Comparison of ENCODE assay signal across 7 cellular contexts in genomic region chr18:80034068-80034851, GRCh38. TPM values are rescaled to one million over a fixed set of nuclear protein-coding genes. Genes with fewer than 3 reads are reported as not detected.
A peak's percentile ranks its signal among the peaks of the same experiment; 100 is the strongest.
DNase-seq lines count a peak whose midpoint lies in the region; ATAC-seq and TF ChIP-seq lines count a peak whose summit lies in the region.

TSS of gene RBFA (plus strand) at chr18:80034434. CDS start at chr18:80034496, 62 bp downstream.

- WGBS in hepatocyte (ENCODE audit: low lambda C conversion rate, missing lambda C conversion rate), result 1% methylated on average over 51 of the region's 99 CpGs

- peak within 1 kb of the TSS; percentile 88 for H2AFZ ChIP-seq in hepatocyte

- TF ChIP-seq CTCF in astrocyte of the cerebellum (IDR thresholded peaks at IDR 0.05; ENCODE audit: low read depth, low read length, missing control alignments) (no peak), hepatocyte (IDR thresholded peaks at IDR 0.05; ENCODE audit: poor library complexity) (peak; percentile 48)

- H3K36me3 ChIP-seq in hepatocyte (replicated peaks; ENCODE audit: insufficient read depth, low read depth), result no peaks in the 10 kb centered on the region

- H3K9me3 ChIP-seq in hepatocyte (ENCODE audit: low read depth), result no peaks in the 10 kb centered on the region

- peak within 1 kb of the TSS; percentile 94 for H3K27ac Mint-ChIP-seq in T-helper 2 cell treated with Interferon-gamma antibody and Interleukin-4, amounts not matched to agents 5 μg/mL and 100 μg/mL, for 36 hours

- peaks cover 21% of the 10 kb centered on the region for H3K4me1 Mint-ChIP-seq in T-helper 2 cell treated with Interferon-gamma antibody and Interleukin-4, amounts not matched to agents 5 μg/mL and 100 μg/mL, for 36 hours (ENCODE audit: low read depth)

- H3K9me2 ChIP-seq in hepatocyte (replicated peaks; ENCODE audit: insufficient read depth), result no peaks in the 10 kb centered on the region

- no peaks in the 10 kb centered on the region for H3K27me3 ChIP-seq in hepatocyte

- H3K36me3 Mint-ChIP-seq in T-helper 2 cell treated with Interferon-gamma antibody and Interleukin-4, amounts not matched to agents 5 μg/mL and 100 μg/mL, for 36 hours (ENCODE audit: low read depth), result peaks cover 5% of the 10 kb centered on the region

- peak; percentile 98 to 99 for DNase-seq in NCI-H1930 (lab: John Stamatoyannopoulos, UW)
- DNase-seq in T-helper 2 cell treated with Interferon-gamma antibody and Interleukin-4, amounts not matched to agents 5 μg/mL and 100 μg/mL, for 36 hours (ENCODE audit: low spot score), result peak; percentile 98
- peak; percentile 96 for DNase-seq in astrocyte of the cerebellum (ENCODE audit: low read depth)
- peak; percentile 100 for DNase-seq in hepatocyte (ENCODE audit: low spot score)
- peak; percentile 94 for DNase-seq in retina

- H3K27ac ChIP-seq in hepatocyte, result peak within 1 kb of the TSS; percentile 92

- H4K20me1 ChIP-seq in hepatocyte (ENCODE audit: insufficient read depth, poor library complexity, severe bottlenecking), result no peaks in the 10 kb centered on the region

- in situ Hi-C loops in astrocyte of the cerebellum (cut with HindIII; ENCODE audit: low sequenced_read_pairs), result no loop called here

- H3K27me3 Mint-ChIP-seq in T-helper 2 cell treated with Interferon-gamma antibody and Interleukin-4, amounts not matched to agents 5 μg/mL and 100 μg/mL, for 36 hours (ENCODE audit: low read depth), result no peaks in the 10 kb centered on the region

- peaks cover 29% of the 10 kb centered on the region for H3K79me2 ChIP-seq in hepatocyte

- H3K4me3 ChIP-seq in astrocyte of the cerebellum (ENCODE audit: low read depth, low read length), result peak within 1 kb of the TSS; percentile 86
- peak within 1 kb of the TSS; percentile 78 for H3K4me3 ChIP-seq in hepatocyte

- TF ChIP-seq POLR2A in GM18505 (IDR thresholded peaks at IDR 0.05; ENCODE audit: borderline replicate concordance, extremely low read depth, insufficient read depth, insufficient read length), result peak; percentile 82

- H3K4me1 ChIP-seq in hepatocyte (ENCODE audit: insufficient read depth), result peaks cover 11% of the 10 kb centered on the region

- peak within 1 kb of the TSS; percentile 93 for H3K4me2 ChIP-seq in hepatocyte

- peaks cover 4% of the 10 kb centered on the region for H3K9me3 Mint-ChIP-seq in T-helper 2 cell treated with Interferon-gamma antibody and Interleukin-4, amounts not matched to agents 5 μg/mL and 100 μg/mL, for 36 hours

- peak within 1 kb of the TSS; percentile 93 for H3K4me3 Mint-ChIP-seq in T-helper 2 cell treated with Interferon-gamma antibody and Interleukin-4, amounts not matched to agents 5 μg/mL and 100 μg/mL, for 36 hours

- ATAC-seq in GM18505 (IDR thresholded peaks at IDR 0.05; ENCODE audit: unreplicated experiment) (peak; percentile 74), HG02973 (IDR thresholded peaks at IDR 0.05; ENCODE audit: unreplicated experiment) (peak; percentile 69)

RNA-seq across cellular contexts. Expression of gene RBFA, which starts in this region (rescaled TPM):
- total RNA-seq in hepatocyte, result 20.7 and 29.4 TPM in 2 replicates
- polyA plus RNA-seq in hepatocyte, result 21.2 and 21.4 TPM in 2 replicates

Comparison
In these comparisons a context has a peak if more than half of its experiments do, and no peak if none do; other contexts are left out.
1. Peak in every context shown above with its lines: DNase-seq, ATAC-seq, H3K4me3 ChIP-seq and H3K27ac ChIP-seq.